Comparison of ENCODE assay signal across 21 cellular contexts in the genomic region with DNA sequence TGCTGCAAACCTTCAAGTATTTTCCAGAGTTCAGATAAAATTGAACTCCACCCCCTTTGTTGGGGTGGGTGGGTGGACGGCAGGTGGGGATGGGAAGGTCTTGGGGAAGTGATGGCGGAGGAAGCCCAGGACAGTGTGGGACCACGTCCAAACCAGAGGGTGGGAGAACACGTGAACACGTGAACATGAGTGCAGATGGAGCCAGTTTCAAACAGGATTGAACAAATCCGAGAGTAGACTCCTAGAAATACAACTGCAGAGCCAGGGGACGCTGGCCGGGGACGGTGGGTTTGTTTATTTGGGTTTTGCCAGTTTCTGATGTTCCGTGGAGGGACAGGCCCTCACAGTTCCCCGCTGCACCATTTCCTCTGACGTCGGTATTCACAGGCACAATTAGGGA. TPM values are rescaled to one million over a fixed set of nuclear protein-coding genes. Genes with fewer than 3 reads are reported as not detected.
DNase-seq lines count a peak whose midpoint lies in the region; ATAC-seq lines count a peak whose summit lies in the region.
"Had no signal": no experiment of that assay in that cellular context is flagged by ENCODE, and none has a peak within 500 bp of the region (broad histone marks: within the 10 kb centered on the region; RNA-seq: fewer than 3 reads in every experiment).

No MANE protein-coding gene starts in this region.

- CTCF ChIA-PET in activated CD8-positive, alpha-beta memory T cell treated with anti-CD3 and anti-CD28 coated beads, Interleukin-2, amount 10 ng/mL, durations not matched to agents 7 days and 5 days (lab: Charles Lee) = interaction anchor here (1.0 to 1.9 kb wide), 2 partner anchors 26 to 245 kb away, joined by 5 to 8 read pairs; no protein-coding TSS in a partner anchor

- peak overlapping the region; percentile 29 to 43 for H3K4me3 ChIP-seq in stomach smooth muscle (ENCODE audit: low read length in 2 of 2)
- H3K4me3 ChIP-seq: gastroesophageal sphincter, lower lobe of right lung had no signal

- DNase-seq in activated naive CD8-positive, alpha-beta T cell treated with anti-CD3 and anti-CD28 coated beads, Interleukin-2, amount 50 U/mL, for 24 hours = no peak
- DNase-seq in activated CD8-positive, alpha-beta memory T cell treated with anti-CD3 and anti-CD28 coated beads, Interleukin-2, amount 10 ng/mL, durations not matched to agents 7 days and 5 days = peak; percentile 21
- DNase-seq in immature natural killer cell (no peak), OCI-M2 (lab: John Stamatoyannopoulos, UW; ENCODE audit: unreplicated experiment) (no peak)
- no peak for DNase-seq in central memory CD4-positive, alpha-beta T cell
- DNase-seq: ACHN; lower lobe of right lung; NCI-H187; NCI-H446; stimulated activated CD4-positive, alpha-beta T cell treated with anti-CD3 and anti-CD28 coated beads, Interleukin-12 subunit alpha, Interleukin-12 subunit beta, amount 100 ng/mL, for 4 hours; stimulated activated naive B cell treated with anti-CD40 and anti-IgM and Interleukin-4, amounts not matched to agents 10 μg/mL and 1 μg/mL and 100 μg/mL, for 72 hours had no signal

- H3K4me1 Mint-ChIP-seq in activated naive CD8-positive, alpha-beta T cell (ENCODE audit: low read depth) = peaks cover 33% of the 10 kb centered on the region
- H3K4me1 Mint-ChIP-seq in activated naive CD8-positive, alpha-beta T cell treated with anti-CD3 and anti-CD28 coated beads, Interleukin-2, amount 50 U/mL, for 24 hours = peaks cover 14% of the 10 kb centered on the region
- peaks cover 14% of the 10 kb centered on the region for H3K4me1 Mint-ChIP-seq in activated CD8-positive, alpha-beta memory T cell treated with anti-CD3 and anti-CD28 coated beads, Interleukin-2, amount 10 ng/mL, durations not matched to agents 7 days and 5 days
- H3K4me1 Mint-ChIP-seq in immature natural killer cell = peaks cover 26 to 32% of the 10 kb centered on the region in 2 donors

- H3K9me3 Mint-ChIP-seq in activated naive CD8-positive, alpha-beta T cell (ENCODE audit: low read depth) = peaks cover 22% of the 10 kb centered on the region
- peaks cover 24% of the 10 kb centered on the region for H3K9me3 Mint-ChIP-seq in activated naive CD8-positive, alpha-beta T cell treated with anti-CD3 and anti-CD28 coated beads, Interleukin-2, amount 50 U/mL, for 24 hours
- H3K9me3 Mint-ChIP-seq in activated CD8-positive, alpha-beta memory T cell treated with anti-CD3 and anti-CD28 coated beads, Interleukin-2, amount 10 ng/mL, durations not matched to agents 7 days and 5 days (ENCODE audit: low read depth) = peaks cover 14% of the 10 kb centered on the region
- peaks cover 11 to 27% (median 16%) of the 10 kb centered on the region in 6 donors for H3K9me3 Mint-ChIP-seq in immature natural killer cell

- no peak overlapping the region for H3K27ac ChIP-seq in stomach smooth muscle (ENCODE audit: low read length)
- H3K27ac ChIP-seq: gastroesophageal sphincter, lower lobe of right lung had no signal

- no peak for ATAC-seq in activated naive CD8-positive, alpha-beta T cell treated with anti-CD3 and anti-CD28 coated beads, Interleukin-2, amount 50 U/mL, for 24 hours
- no peak for ATAC-seq in activated CD8-positive, alpha-beta memory T cell treated with anti-CD3 and anti-CD28 coated beads, Interleukin-2, amount 10 ng/mL, durations not matched to agents 7 days and 5 days
- ATAC-seq in activated CD4-positive, CD25-positive, alpha-beta regulatory T cell treated with anti-CD3 and anti-CD28 coated beads, Interleukin-2, amount 50 U/mL, for 24 hours = no peak
- ATAC-seq: gastroesophageal sphincter; lower lobe of right lung; stimulated activated naive B cell treated with anti-CD40 and anti-IgM and Interleukin-4, amounts not matched to agents 10 μg/mL and 1 μg/mL and 100 μg/mL, for 72 hours had no signal

- peak overlapping the region; percentile 80 for H3K4me3 Mint-ChIP-seq in activated naive CD8-positive, alpha-beta T cell
- H3K4me3 Mint-ChIP-seq in activated naive CD8-positive, alpha-beta T cell treated with anti-CD3 and anti-CD28 coated beads, Interleukin-2, amount 50 U/mL, for 24 hours = no peak overlapping the region
- no peak overlapping the region for H3K4me3 Mint-ChIP-seq in activated CD8-positive, alpha-beta memory T cell treated with anti-CD3 and anti-CD28 coated beads, Interleukin-2, amount 10 ng/mL, durations not matched to agents 7 days and 5 days
- H3K4me3 Mint-ChIP-seq in immature natural killer cell = peak overlapping the region in 4 of 5 donors; percentile 23 to 86 (median 51)

- H3K27me3 ChIP-seq in stomach smooth muscle (ENCODE audit: control insufficient read depth in 1 of 2, insufficient read depth in 2 of 2, low read length in 2 of 2) = no peaks in the 10 kb centered on the region

- no peaks in the 10 kb centered on the region for H3K4me1 ChIP-seq in stomach smooth muscle (ENCODE audit: control insufficient read depth, insufficient read depth, low read length)
- H3K4me1 ChIP-seq: gastroesophageal sphincter, lower lobe of right lung had no signal

- no peaks in the 10 kb centered on the region for H3K36me3 ChIP-seq in stomach smooth muscle (ENCODE audit: control insufficient read depth in 2 of 2, insufficient read depth in 2 of 2, low read length in 2 of 2)
- H3K36me3 ChIP-seq: gastroesophageal sphincter, lower lobe of right lung had no signal

- no peak overlapping the region for H3K9ac ChIP-seq in stomach smooth muscle (ENCODE audit: low read length in 2 of 2)

- H3K9me3 ChIP-seq in stomach smooth muscle (ENCODE audit: control insufficient read depth in 2 of 2, low read length in 2 of 2) = peaks cover 0 to 2% of the 10 kb centered on the region in 2 donors
- H3K9me3 ChIP-seq: lower lobe of right lung had no signal

- H3K27ac Mint-ChIP-seq in activated naive CD8-positive, alpha-beta T cell = peak overlapping the region; percentile 97
- H3K27ac Mint-ChIP-seq in activated naive CD8-positive, alpha-beta T cell treated with anti-CD3 and anti-CD28 coated beads, Interleukin-2, amount 50 U/mL, for 24 hours = no peak overlapping the region
- H3K27ac Mint-ChIP-seq in activated CD8-positive, alpha-beta memory T cell treated with anti-CD3 and anti-CD28 coated beads, Interleukin-2, amount 10 ng/mL, durations not matched to agents 7 days and 5 days = no peak overlapping the region
- H3K27ac Mint-ChIP-seq in immature natural killer cell = peak overlapping the region in 4 of 6 donors; percentile 51 to 87 (median 70)
- H3K27ac Mint-ChIP-seq: stimulated activated naive B cell treated with anti-CD40 and anti-IgM and Interleukin-4, amounts not matched to agents 10 μg/mL and 1 μg/mL and 100 μg/mL, for 72 hours had no signal

- H3K27me3 Mint-ChIP-seq in activated naive CD8-positive, alpha-beta T cell = no peaks in the 10 kb centered on the region
- peaks cover 2% of the 10 kb centered on the region for H3K27me3 Mint-ChIP-seq in activated naive CD8-positive, alpha-beta T cell treated with anti-CD3 and anti-CD28 coated beads, Interleukin-2, amount 50 U/mL, for 24 hours
- H3K27me3 Mint-ChIP-seq in activated CD8-positive, alpha-beta memory T cell treated with anti-CD3 and anti-CD28 coated beads, Interleukin-2, amount 10 ng/mL, durations not matched to agents 7 days and 5 days = no peaks in the 10 kb centered on the region
- H3K27me3 Mint-ChIP-seq in immature natural killer cell (ENCODE audit: low read depth in 3 of 3) = peaks cover 0 to 9% (median 8%) of the 10 kb centered on the region in 3 donors
- H3K27me3 Mint-ChIP-seq: activated CD4-positive, alpha-beta memory T cell treated with anti-CD3 and anti-CD28 coated beads for 36 hours had no signal

- H3K36me3 Mint-ChIP-seq in activated naive CD8-positive, alpha-beta T cell = peaks cover 18% of the 10 kb centered on the region
- H3K36me3 Mint-ChIP-seq in activated naive CD8-positive, alpha-beta T cell treated with anti-CD3 and anti-CD28 coated beads, Interleukin-2, amount 50 U/mL, for 24 hours (ENCODE audit: low read depth) = peaks cover 19% of the 10 kb centered on the region
- peaks cover 19% of the 10 kb centered on the region for H3K36me3 Mint-ChIP-seq in activated CD8-positive, alpha-beta memory T cell treated with anti-CD3 and anti-CD28 coated beads, Interleukin-2, amount 10 ng/mL, durations not matched to agents 7 days and 5 days
- H3K36me3 Mint-ChIP-seq in immature natural killer cell = peaks cover 12 to 17% (median 14%) of the 10 kb centered on the region in 3 donors

RNA-seq across cellular contexts. Expression of gene KRTAP10-2, which starts 2.9 kb away (rescaled TPM):
- total RNA-seq in activated CD8-positive, alpha-beta memory T cell treated with anti-CD3 and anti-CD28 coated beads, Interleukin-2, amount 10 ng/mL, durations not matched to agents 7 days and 5 days = not detected
- polyA plus RNA-seq in immature natural killer cell = not detected
- total RNA-seq: activated CD4-positive, alpha-beta memory T cell treated with anti-CD3 and anti-CD28 coated beads for 36 hours; Daoy; epithelial cell of proximal tubule; gastroesophageal sphincter; HT-29; lower lobe of right lung; natural killer cell; pulmonary artery endothelial cell had no signal

RNA-seq across cellular contexts. Expression of gene KRTAP10-1, which starts 8.4 kb away (rescaled TPM):
- total RNA-seq in activated CD8-positive, alpha-beta memory T cell treated with anti-CD3 and anti-CD28 coated beads, Interleukin-2, amount 10 ng/mL, durations not matched to agents 7 days and 5 days = not detected
- not detected for polyA plus RNA-seq in immature natural killer cell
- total RNA-seq: activated CD4-positive, alpha-beta memory T cell treated with anti-CD3 and anti-CD28 coated beads for 36 hours; Daoy; epithelial cell of proximal tubule; gastroesophageal sphincter; HT-29; lower lobe of right lung; natural killer cell; pulmonary artery endothelial cell had no signal

RNA-seq across cellular contexts. Expression of gene KRTAP10-3, which starts 10.2 kb away (rescaled TPM):
- not detected for total RNA-seq in activated CD8-positive, alpha-beta memory T cell treated with anti-CD3 and anti-CD28 coated beads, Interleukin-2, amount 10 ng/mL, durations not matched to agents 7 days and 5 days
- not detected for polyA plus RNA-seq in immature natural killer cell
- total RNA-seq: activated CD4-positive, alpha-beta memory T cell treated with anti-CD3 and anti-CD28 coated beads for 36 hours; Daoy; epithelial cell of proximal tubule; gastroesophageal sphincter; HT-29; lower lobe of right lung; natural killer cell; pulmonary artery endothelial cell had no signal

RNA-seq across cellular contexts. Expression of gene KRTAP10-4, which starts 25.1 kb away (rescaled TPM):
- not detected for total RNA-seq in activated CD8-positive, alpha-beta memory T cell treated with anti-CD3 and anti-CD28 coated beads, Interleukin-2, amount 10 ng/mL, durations not matched to agents 7 days and 5 days
- polyA plus RNA-seq in immature natural killer cell = not detected
- total RNA-seq: activated CD4-positive, alpha-beta memory T cell treated with anti-CD3 and anti-CD28 coated beads for 36 hours; Daoy; epithelial cell of proximal tubule; gastroesophageal sphincter; HT-29; lower lobe of right lung; natural killer cell; pulmonary artery endothelial cell had no signal

RNA-seq across cellular contexts. Expression of gene KRTAP10-5, which starts 32.0 kb away (rescaled TPM):
- not detected for total RNA-seq in activated CD8-positive, alpha-beta memory T cell treated with anti-CD3 and anti-CD28 coated beads, Interleukin-2, amount 10 ng/mL, durations not matched to agents 7 days and 5 days
- polyA plus RNA-seq in immature natural killer cell = not detected
- total RNA-seq: activated CD4-positive, alpha-beta memory T cell treated with anti-CD3 and anti-CD28 coated beads for 36 hours; Daoy; epithelial cell of proximal tubule; gastroesophageal sphincter; HT-29; lower lobe of right lung; natural killer cell; pulmonary artery endothelial cell had no signal

Comparison
In these comparisons a context has a peak if more than half of its experiments do, and no peak if none do; other contexts are left out.
1. H3K27ac Mint-ChIP-seq: peak in activated naive CD8-positive, alpha-beta T cell (single experiment) and immature natural killer cell (4 of 6); none in activated naive CD8-positive, alpha-beta T cell treated with anti-CD3 and anti-CD28 coated beads, Interleukin-2, amount 50 U/mL, for 24 hours (single experiment) and activated CD8-positive, alpha-beta memory T cell treated with anti-CD3 and anti-CD28 coated beads, Interleukin-2, amount 10 ng/mL, durations not matched to agents 7 days and 5 days (single experiment).
2. H3K4me3 Mint-ChIP-seq: peak in activated naive CD8-positive, alpha-beta T cell (single experiment) and immature natural killer cell (4 of 5); none in activated naive CD8-positive, alpha-beta T cell treated with anti-CD3 and anti-CD28 coated beads, Interleukin-2, amount 50 U/mL, for 24 hours (single experiment) and activated CD8-positive, alpha-beta memory T cell treated with anti-CD3 and anti-CD28 coated beads, Interleukin-2, amount 10 ng/mL, durations not matched to agents 7 days and 5 days (single experiment).